In the genomic region with DNA sequence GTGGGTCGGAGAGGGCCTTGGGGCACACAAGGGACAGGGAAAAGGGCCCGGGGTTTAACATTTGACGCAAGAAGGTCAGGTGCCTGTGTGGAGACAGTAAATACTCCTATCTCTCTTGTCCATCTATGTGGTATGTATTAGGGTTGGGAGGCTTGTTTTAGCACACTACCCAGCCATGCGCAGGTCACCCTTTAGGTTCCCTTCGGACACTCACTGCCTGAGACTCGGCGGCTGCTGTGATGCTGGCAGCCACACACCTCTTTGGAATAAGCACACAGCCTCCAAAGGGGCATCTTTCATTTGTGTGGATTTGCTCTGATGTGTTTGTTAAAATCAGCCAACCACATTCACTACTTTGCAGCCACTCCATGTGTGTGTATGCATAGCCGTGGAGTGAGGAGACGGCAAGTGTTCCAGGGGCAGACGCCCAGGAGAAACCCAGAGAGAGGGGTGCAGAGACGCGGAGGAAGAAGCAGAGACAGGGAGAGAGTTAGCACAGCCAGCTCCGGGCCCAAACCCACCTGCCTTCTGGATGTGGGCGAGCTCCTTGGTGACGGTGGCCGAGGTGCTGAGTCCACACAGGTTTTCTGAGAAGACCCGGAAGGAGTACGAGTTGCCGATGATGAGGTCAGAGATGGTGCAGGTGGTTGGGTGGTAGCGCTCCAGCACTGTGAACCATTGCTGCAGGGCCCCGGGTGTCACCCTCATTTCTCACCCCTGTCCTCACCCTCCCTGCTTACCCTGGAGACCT, we compare ENCODE assay signal across 31 cellular contexts. TPM values are rescaled to one million over a fixed set of nuclear protein-coding genes. Genes with fewer than 3 reads are reported as not detected.
"Had no signal": no experiment of that assay in that cellular context is flagged by ENCODE, and none has a peak within 500 bp of the region (broad histone marks: within the 10 kb centered on the region; RNA-seq: fewer than 3 reads in every experiment).

No MANE protein-coding gene starts in this region.

- H3K27me3 ChIP-seq: cardiac muscle cell, colonic mucosa, ovary, uterus had no signal

- ATAC-seq: activated CD8-positive, alpha-beta T cell treated with anti-CD3 and anti-CD28 coated beads for 36 hours; natural killer cell; sciatic nerve; SK-N-SH treated with all-trans-retinoic acid at 6 μM for 48 hours; stimulated activated effector memory CD8-positive, alpha-beta T cell treated with anti-CD3 and anti-CD28 coated beads, Interleukin-12 subunit alpha, Interleukin-12 subunit beta, amount 100 ng/mL, for 72 hours; T-helper 17 cell had no signal

- H3K27ac ChIP-seq: cardiac muscle cell, colonic mucosa, epithelial cell of prostate, esophagus squamous epithelium, neutrophil, ovary, prostate gland, skin epidermis, thoracic aorta, uterus had no signal

- H3K36me3 ChIP-seq: cardiac muscle cell, colonic mucosa, esophagus squamous epithelium, neutrophil, ovary, prostate gland, thoracic aorta, uterus had no signal

- DNase-seq: activated CD4-positive, alpha-beta T cell treated with anti-CD3 and anti-CD28 coated beads for 1 hour; activated CD4-positive, alpha-beta T cell treated with anti-CD3 and anti-CD28 coated beads, Interleukin-2, amount 10 ng/mL, durations not matched to agents 7 days and 5 days; activated CD8-positive, alpha-beta T cell treated with anti-CD3 and anti-CD28 coated beads for 36 hours; anterior cingulate cortex; cerebellar nuclear complex; colonic mucosa; effector CD8-positive, alpha-beta T cell; esophagus squamous epithelium; foreskin melanocyte; mammary epithelial cell; natural killer cell; retina; stimulated activated CD4-positive, alpha-beta T cell treated with anti-CD3 and anti-CD28 coated beads, Interleukin-4, amount 100 ng/mL, for 24 hours; T-helper 17 cell; T1000; uterus had no signal

- H3K4me3 ChIP-seq: cardiac muscle cell, colonic mucosa, esophagus squamous epithelium, ovary, prostate gland, skin epidermis, thoracic aorta, uterus had no signal

- H3K9me3 ChIP-seq: colonic mucosa, esophagus squamous epithelium, neutrophil, ovary, prostate gland, thoracic aorta, uterus had no signal

- H3K4me1 ChIP-seq: colonic mucosa, prostate gland, uterus had no signal

RNA-seq across cellular contexts. Expression of a gene that starts 5.7 kb away (rescaled TPM):
- total RNA-seq: activated CD4-positive, alpha-beta T cell treated with anti-CD3 and anti-CD28 coated beads, Interleukin-2, amount 10 ng/mL, durations not matched to agents 7 days and 5 days; activated CD8-positive, alpha-beta T cell treated with anti-CD3 and anti-CD28 coated beads for 36 hours; activated naive CD4-positive, alpha-beta T cell treated with anti-CD3 and anti-CD28 coated beads, Interleukin-2, amount 50 U/mL, for 72 hours; colonic mucosa; dermis microvascular lymphatic vessel endothelial cell; esophagus squamous epithelium; glomerular endothelial cell; mammary epithelial cell; natural killer cell; sciatic nerve; subcutaneous adipose tissue; T-helper 17 cell; thoracic aorta had no signal
- polyA plus RNA-seq: liver, mammary epithelial cell had no signal

RNA-seq across cellular contexts. Expression of a gene that starts 16.6 kb away (rescaled TPM):
- total RNA-seq: activated CD4-positive, alpha-beta T cell treated with anti-CD3 and anti-CD28 coated beads, Interleukin-2, amount 10 ng/mL, durations not matched to agents 7 days and 5 days; activated CD8-positive, alpha-beta T cell treated with anti-CD3 and anti-CD28 coated beads for 36 hours; cardiac muscle cell; T-helper 17 cell had no signal

RNA-seq across cellular contexts. Expression of a gene that starts 42.4 kb away (rescaled TPM):
- total RNA-seq: activated CD4-positive, alpha-beta T cell treated with anti-CD3 and anti-CD28 coated beads, Interleukin-2, amount 10 ng/mL, durations not matched to agents 7 days and 5 days; activated CD8-positive, alpha-beta T cell treated with anti-CD3 and anti-CD28 coated beads for 36 hours; activated naive CD4-positive, alpha-beta T cell treated with anti-CD3 and anti-CD28 coated beads, Interleukin-2, amount 50 U/mL, for 72 hours; dermis microvascular lymphatic vessel endothelial cell; glomerular endothelial cell; natural killer cell; thoracic aorta had no signal

RNA-seq across cellular contexts. Expression of a gene that starts 59.5 kb away (rescaled TPM):
- total RNA-seq: dermis microvascular lymphatic vessel endothelial cell, glomerular endothelial cell had no signal
- polyA plus RNA-seq: cardiac muscle cell, mammary epithelial cell had no signal
